8 cellular contexts compared by ENCODE assay signal in the genomic region with DNA sequence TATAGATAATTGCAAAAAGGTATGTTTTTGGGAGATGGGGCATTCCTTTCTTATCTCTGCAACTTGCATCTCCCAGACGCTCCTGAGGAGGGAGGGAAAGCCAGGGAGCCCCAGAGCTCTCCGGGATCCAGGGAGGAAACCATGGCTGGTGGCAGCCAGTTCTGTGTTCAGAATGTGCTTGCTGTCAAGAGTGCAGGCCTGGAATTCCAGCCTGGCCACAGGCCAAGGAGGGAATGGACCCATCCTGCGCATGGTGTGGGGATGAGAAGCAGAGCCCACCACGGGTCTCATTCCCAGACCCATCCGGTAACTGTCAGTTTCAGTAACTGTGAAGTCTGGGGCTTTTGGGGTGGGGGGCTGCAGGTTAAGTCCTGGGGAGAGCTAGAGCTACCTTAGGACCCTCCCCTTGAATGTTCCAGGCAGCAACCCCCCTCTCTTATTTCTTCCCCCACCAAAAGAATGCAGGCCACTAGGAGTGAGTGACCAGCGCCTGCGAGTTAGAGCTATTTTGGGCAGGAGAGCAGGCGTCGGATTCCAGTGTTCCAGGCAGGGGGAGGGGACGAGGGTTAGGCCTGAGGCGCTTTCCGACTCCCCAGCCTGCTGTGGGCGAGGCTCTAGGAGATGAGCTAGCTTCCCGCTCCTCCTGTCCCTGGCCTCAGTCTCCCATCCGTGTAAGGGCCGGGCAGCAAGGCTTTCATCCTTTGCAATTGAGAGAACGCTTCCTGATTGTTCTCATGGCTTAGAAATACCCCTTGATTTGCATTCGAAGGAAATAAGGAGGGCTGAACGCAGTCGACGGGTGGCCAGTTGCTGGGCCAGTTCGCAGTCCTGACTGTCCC. TPM values are rescaled to one million over a fixed set of nuclear protein-coding genes. Genes with fewer than 3 reads are reported as not detected.
DNase-seq lines count a peak whose midpoint lies in the region; ATAC-seq and TF ChIP-seq lines count a peak whose summit lies in the region.

No MANE protein-coding gene starts in this region.

- H3K9ac ChIP-seq in MM.1S (ENCODE audit: low read length): peak overlapping the region; percentile 83

- no peaks in the 10 kb centered on the region for H3K9me2 ChIP-seq in MM.1S (replicated peaks; ENCODE audit: insufficient read depth, low read length)

- DNase-seq in activated CD4-positive, alpha-beta T cell treated with anti-CD3 and anti-CD28 coated beads, Interleukin-2, amount 10 ng/mL, durations not matched to agents 24 days and 14 days: no peak
- no peak for DNase-seq in activated CD4-positive, alpha-beta T cell treated with anti-CD3 and anti-CD28 coated beads, Interleukin-2, amount 50 U/mL, for 4 hours
- DNase-seq in MM.1S (no peak), ascending aorta (ENCODE audit: low spot score in 2 of 2) (peak; percentile 39 to 89), right atrium auricular region (ENCODE audit: low spot score) (peak; percentile 82), posterior vena cava (ENCODE audit: low spot score) (peak; percentile 92)
- no peak for DNase-seq in stimulated activated CD4-positive, alpha-beta T cell treated with anti-CD3 and anti-CD28 coated beads, Interleukin-4, amount 100 ng/mL, for 4 hours

- H3K4me3 ChIP-seq in MM.1S (ENCODE audit: low read length) (peak overlapping the region; percentile 95), ascending aorta (peak overlapping the region; percentile 59 to 86), right atrium auricular region (peak overlapping the region; percentile 28 to 43)

- H3K36me3 Mint-ChIP-seq in activated CD4-positive, alpha-beta T cell treated with anti-CD3 and anti-CD28 coated beads, Interleukin-2, amount 10 ng/mL, durations not matched to agents 24 days and 14 days (ENCODE audit: low read depth): peaks cover 7% of the 10 kb centered on the region

- H3K36me3 ChIP-seq in MM.1S (replicated peaks; ENCODE audit: insufficient read depth, low read length): 0 out of 2 replicates have a peak, but pooled peaks cover 3% of the 10 kb centered on the region
- no peaks in the 10 kb centered on the region for H3K36me3 ChIP-seq in ascending aorta
- H3K36me3 ChIP-seq in right atrium auricular region: no peaks in the 10 kb centered on the region

- intact Hi-C loops in activated CD4-positive, alpha-beta T cell treated with anti-CD3 and anti-CD28 coated beads, Interleukin-2, amount 10 ng/mL, durations not matched to agents 24 days and 14 days (cut with micrococcal nuclease): no loop called here
- intact Hi-C loops in ascending aorta (cut with DNase I) (loop anchor here (1.0 to 10.0 kb wide), 2 partner anchors 32 to 374 kb away; a partner anchor contains a TSS), posterior vena cava (cut with DNase I) (loop anchor here in 1 of 2 donors (10.0 kb wide), 1 partner anchor 304 kb away; a partner anchor contains a TSS)

- no peaks in the 10 kb centered on the region for H3K9me3 Mint-ChIP-seq in activated CD4-positive, alpha-beta T cell treated with anti-CD3 and anti-CD28 coated beads, Interleukin-2, amount 10 ng/mL, durations not matched to agents 24 days and 14 days

- peaks cover 10% of the 10 kb centered on the region for H3F3A ChIP-seq in MM.1S (ENCODE audit: insufficient read depth, low read length)

- H3K79me2 ChIP-seq in MM.1S (ENCODE audit: low read length): peaks cover 37% of the 10 kb centered on the region

- ATAC-seq in HG03039 (IDR thresholded peaks at IDR 0.05; ENCODE audit: unreplicated experiment): no peak

- peak overlapping the region; percentile 91 for H3K4me3 Mint-ChIP-seq in activated CD4-positive, alpha-beta T cell treated with anti-CD3 and anti-CD28 coated beads, Interleukin-2, amount 10 ng/mL, durations not matched to agents 24 days and 14 days

- H3K27me3 ChIP-seq in MM.1S (replicated peaks; ENCODE audit: insufficient read depth, low read length): no peaks in the 10 kb centered on the region
- H3K27me3 ChIP-seq in ascending aorta: no peaks in the 10 kb centered on the region
- H3K27me3 ChIP-seq in right atrium auricular region: no peaks in the 10 kb centered on the region

- peaks cover 21% of the 10 kb centered on the region for H3K4me1 Mint-ChIP-seq in activated CD4-positive, alpha-beta T cell treated with anti-CD3 and anti-CD28 coated beads, Interleukin-2, amount 10 ng/mL, durations not matched to agents 24 days and 14 days

- no peaks in the 10 kb centered on the region for H4K20me1 ChIP-seq in MM.1S (ENCODE audit: insufficient read depth, low read length)

- H3K9me3 ChIP-seq in MM.1S (replicated peaks; ENCODE audit: insufficient read depth, low read length) (no peaks in the 10 kb centered on the region), ascending aorta (no peaks in the 10 kb centered on the region), right atrium auricular region (no peaks in the 10 kb centered on the region)

- no peaks in the 10 kb centered on the region for H3K27me3 Mint-ChIP-seq in activated CD4-positive, alpha-beta T cell treated with anti-CD3 and anti-CD28 coated beads, Interleukin-2, amount 10 ng/mL, durations not matched to agents 24 days and 14 days

- H3K4me2 ChIP-seq in MM.1S (ENCODE audit: low read depth, low read length): peak overlapping the region; percentile 97

- TF ChIP-seq CTCF in MM.1S (IDR thresholded peaks at IDR 0.05; ENCODE audit: low read length): no peak
- TF ChIP-seq CTCF in ascending aorta (IDR thresholded peaks at IDR 0.05): no peak
- no peak for TF ChIP-seq CTCF in right atrium auricular region (IDR thresholded peaks at IDR 0.05)

- H3K4me1 ChIP-seq in MM.1S (ENCODE audit: low read length) (peaks cover 16% of the 10 kb centered on the region), ascending aorta (peaks cover 18 to 23% of the 10 kb centered on the region in 2 donors), right atrium auricular region (peaks cover 0 to 45% of the 10 kb centered on the region in 2 donors)

- H3K27ac Mint-ChIP-seq in activated CD4-positive, alpha-beta T cell treated with anti-CD3 and anti-CD28 coated beads, Interleukin-2, amount 10 ng/mL, durations not matched to agents 24 days and 14 days: peak overlapping the region; percentile 87

- H2AFZ ChIP-seq in MM.1S (ENCODE audit: low read length): peak overlapping the region; percentile 94

- H3K27ac ChIP-seq in MM.1S (ENCODE audit: low read length) (peak overlapping the region; percentile 53; the same call in 1 of the 2 replicates), ascending aorta (peak overlapping the region; percentile 93 to 99), right atrium auricular region (peak overlapping the region; percentile 95 to 99)

RNA-seq across cellular contexts. Expression of a gene that starts 0.8 kb away (rescaled TPM):
- total RNA-seq in activated CD4-positive, alpha-beta T cell treated with anti-CD3 and anti-CD28 coated beads, Interleukin-2, amount 10 ng/mL, durations not matched to agents 24 days and 14 days: 21.3 and 21.9 TPM in 2 replicates
- total RNA-seq in ascending aorta: 57.9 TPM
- 100 to 1,000 TPM; 115 to 174 TPM for total RNA-seq in right atrium auricular region
- total RNA-seq in posterior vena cava: 10 to 100 TPM; 90.8 to 92.8 TPM

RNA-seq across cellular contexts. Expression of a gene that starts 40.1 kb away (rescaled TPM):
- 11.1 and 12.6 TPM in 2 replicates for total RNA-seq in activated CD4-positive, alpha-beta T cell treated with anti-CD3 and anti-CD28 coated beads, Interleukin-2, amount 10 ng/mL, durations not matched to agents 24 days and 14 days
- 2.2 TPM for total RNA-seq in ascending aorta
- 1 to 10 TPM; 4.8 to 7.4 TPM for total RNA-seq in right atrium auricular region
- 10 to 100 TPM in 1 of 2 donors, 1 to 10 TPM in 1; 7.3 to 12.5 TPM for total RNA-seq in posterior vena cava

RNA-seq across cellular contexts. Expression of a gene that starts 47.0 kb away (rescaled TPM):
- total RNA-seq in activated CD4-positive, alpha-beta T cell treated with anti-CD3 and anti-CD28 coated beads, Interleukin-2, amount 10 ng/mL, durations not matched to agents 24 days and 14 days: 2.6 and 3.7 TPM in 2 replicates
- total RNA-seq in ascending aorta (not detected), right atrium auricular region (10 to 100 TPM in 1 of 2 donors, 1 to 10 TPM in 1; 6.6 to 17.6 TPM), posterior vena cava (1 to 10 TPM; 1.0 to 6.1 TPM)

RNA-seq across cellular contexts. Expression of a gene that starts 57.0 kb away (rescaled TPM):
- total RNA-seq in activated CD4-positive, alpha-beta T cell treated with anti-CD3 and anti-CD28 coated beads, Interleukin-2, amount 10 ng/mL, durations not matched to agents 24 days and 14 days: 18.7 and 21.2 TPM in 2 replicates
- total RNA-seq in ascending aorta: 51.5 TPM
- total RNA-seq in right atrium auricular region: 10 to 100 TPM; 13.9 to 23.1 TPM
- total RNA-seq in posterior vena cava: 10 to 100 TPM; 20.8 to 33.6 TPM

RNA-seq across cellular contexts. Expression of a gene that starts 57.5 kb away (rescaled TPM):
- total RNA-seq in activated CD4-positive, alpha-beta T cell treated with anti-CD3 and anti-CD28 coated beads, Interleukin-2, amount 10 ng/mL, durations not matched to agents 24 days and 14 days: 381 and 391 TPM in 2 replicates
- total RNA-seq in ascending aorta (426 TPM), right atrium auricular region (100 to 1,000 TPM; 292 to 304 TPM), posterior vena cava (100 to 1,000 TPM; 530 to 640 TPM)

Comparison
In these comparisons a context has a peak if more than half of its experiments do, and no peak if none do; other contexts are left out.
1. DNase-seq: peak in ascending aorta (2 of 2), right atrium auricular region (single experiment) and posterior vena cava (single experiment); none in activated CD4-positive, alpha-beta T cell treated with anti-CD3 and anti-CD28 coated beads, Interleukin-2, amount 10 ng/mL, durations not matched to agents 24 days and 14 days (single experiment), activated CD4-positive, alpha-beta T cell treated with anti-CD3 and anti-CD28 coated beads, Interleukin-2, amount 50 U/mL, for 4 hours (0 of 2), MM.1S (single experiment) and stimulated activated CD4-positive, alpha-beta T cell treated with anti-CD3 and anti-CD28 coated beads, Interleukin-4, amount 100 ng/mL, for 4 hours (0 of 2).
2. H3K4me3 ChIP-seq: peak in every context shown above with its lines; median percentile 95 in MM.1S; 72 in ascending aorta; 36 in right atrium auricular region.
3. Peak in every context shown above with its lines, with median percentiles within 50 percentile points of each other: H3K27ac ChIP-seq.